22 cellular contexts compared by ENCODE assay signal in genomic region chr6:169849396-169849795, GRCh38.
DNase-seq lines count a peak whose midpoint lies in the region; ATAC-seq, FAIRE-seq and TF ChIP-seq lines count a peak whose summit lies in the region.
"Had no signal": no experiment of that assay in that cellular context is flagged by ENCODE, and none has a peak within 500 bp of the region (broad histone marks: within the 10 kb centered on the region; RNA-seq: fewer than 3 reads in every experiment).

No MANE protein-coding gene starts in this region.

- peak; percentile 69 for DNase-seq in cardiac septum (ENCODE audit: low spot score)
- DNase-seq in left ventricle myocardium superior, result no peak
- DNase-seq in H1 (ENCODE audit: low read depth in 1 of 2, low spot score in 2 of 2), result no peak
- peak; percentile 49 for DNase-seq in posterior vena cava (ENCODE audit: low spot score)
- no peak for DNase-seq in RCC 7860 (ENCODE audit: low spot score)
- no peak for DNase-seq in DMS 273 (lab: John Stamatoyannopoulos, UW; ENCODE audit: unreplicated experiment)
- no peak for DNase-seq in NOMO-1 treated with DMSO at 0.1 percent for 48 hours (lab: John Stamatoyannopoulos, UW; ENCODE audit: unreplicated experiment)
- DNase-seq: BE2C, Calu3, DMS53, EL, MM.1S, NCI-H1092 treated with DMSO at 0.1 percent for 48 hours, NCI-H2081, NCI-H2171 treated with DMSO at 0.1 percent for 48 hours, NCI-H446, NCI-H69, SHP77 had no signal

- H3K9me3 ChIP-seq in H1 (ENCODE audit: insufficient read depth in 2 of 2, low read depth in 1 of 2, low read length in 1 of 2), result peaks cover 3 to 6% of the 10 kb centered on the region in 2 experiments; a peak in 2 of 4 replicates
- H3K9me3 ChIP-seq: BE2C had no signal

- no peak overlapping the region for H4K91ac ChIP-seq in H1 (replicated peaks; ENCODE audit: insufficient read length, low read length)

- TF ChIP-seq EP300 in H1 (IDR thresholded peaks at IDR 0.05; ENCODE audit: borderline replicate concordance in 1 of 2, low read depth in 2 of 2, low read length in 2 of 2), result no peak

- no peak for TF ChIP-seq RAD21 in H1 (IDR thresholded peaks at IDR 0.05 in 1 of 2, conservative IDR thresholded peaks at IDR 0.05 in 1 of 2; ENCODE audit: low read depth in 2 of 2, low read length in 2 of 2)

- H2AK5ac ChIP-seq in H1 (ENCODE audit: low read depth, low read length), result no peak overlapping the region

- CTCF ChIA-PET in H1 (lab: Charles Lee; ENCODE audit: partially characterized antibody), result interaction anchor here (0.6 to 11.8 kb wide), 4 partner anchors 17 to 82 kb away, joined by 3 to 85 read pairs (median 4); no protein-coding TSS in a partner anchor

- no peaks in the 10 kb centered on the region for H3K27me3 ChIP-seq in H1 (replicated peaks in 1 of 4; ENCODE audit: control insufficient read depth in 3 of 4, extremely low read depth in 1 of 4, insufficient read depth in 3 of 4, low read length in 3 of 4)

- intact Hi-C loops in cardiac septum (cut with DNase I), result no loop called here
- intact Hi-C loops in left ventricle myocardium superior (cut with micrococcal nuclease), result no loop called here
- intact Hi-C loops in posterior vena cava (cut with DNase I), result no loop called here

- H4K8ac ChIP-seq in H1 (ENCODE audit: extremely low read depth, insufficient read depth, low read length), result peak overlapping the region; percentile 20; the same call in 1 of the 2 replicates

- 87% methylated on average over 14 of the region's 14 CpGs; no CpG with 5 or more reads in 1 of the 2 experiments for WGBS in H1 (ENCODE audit: extremely low coverage in 1 of 2, insufficient coverage in 1 of 2, insufficient read length in 1 of 2, insufficient replicate concordance in 2 of 2, low coverage in 1 of 2, low lambda C conversion rate in 2 of 2, missing lambda C conversion rate in 1 of 2), 2 experiments

- no peak overlapping the region for H3K56ac ChIP-seq in H1 (replicated peaks; ENCODE audit: insufficient read length, low read depth, low read length)

- peaks cover 0 to 1% of the 10 kb centered on the region in 2 experiments for H4K20me1 ChIP-seq in H1 (replicated peaks in 1 of 2; ENCODE audit: control insufficient read depth in 1 of 2, insufficient read depth in 2 of 2, low read length in 2 of 2)

- H3K23me2 ChIP-seq in H1 (ENCODE audit: low read depth, low read length), result peaks cover 4% of the 10 kb centered on the region

- H2BK120ac ChIP-seq in H1 (replicated peaks; ENCODE audit: low read depth, low read length), result no peak overlapping the region

- no peak overlapping the region for H3K4me2 ChIP-seq in H1 (ENCODE audit: insufficient read depth in 1 of 2, low read depth in 2 of 2, low read length in 2 of 2)
- H3K4me2 ChIP-seq: GM23338 had no signal

- no peak overlapping the region for H2BK20ac ChIP-seq in H1 (ENCODE audit: low read length)

- no peak overlapping the region for H2AFZ ChIP-seq in H1 (ENCODE audit: low read length)
- H2AFZ ChIP-seq: GM23338 had no signal

- no peaks in the 10 kb centered on the region for H3K79me1 ChIP-seq in H1 (ENCODE audit: low read depth, low read length)

- no peak for ATAC-seq in left ventricle myocardium superior
- ATAC-seq: CD8-positive, alpha-beta T cell; GM12878; GM23338 had no signal

- H3K9ac ChIP-seq in H1 (replicated peaks in 1 of 4; ENCODE audit: extremely low read depth in 1 of 4, low read depth in 3 of 4, low read length in 3 of 4), result no peak overlapping the region

- H3K4me1 ChIP-seq in H1 (replicated peaks in 1 of 4; ENCODE audit: control insufficient read depth in 3 of 4, insufficient read depth in 4 of 4, low read length in 3 of 4), result no peaks in the 10 kb centered on the region; a peak in 1 of 7 replicates
- H3K4me1 ChIP-seq: BE2C had no signal

- H3K14ac ChIP-seq in H1 (ENCODE audit: insufficient read length), result no peak overlapping the region

- no peak overlapping the region for H2BK5ac ChIP-seq in H1 (ENCODE audit: low read depth, low read length)

- no peak overlapping the region for H2BK12ac ChIP-seq in H1 (ENCODE audit: low read depth, low read length)

- H3K4me3 ChIP-seq in H1 (ENCODE audit: extremely low read depth in 1 of 4, insufficient read depth in 2 of 4, low read depth in 3 of 4, low read length in 4 of 4), result no peak overlapping the region
- H3K4me3 ChIP-seq: GM12878, GM23338 had no signal

- POLR2A ChIA-PET in H1 (lab: Charles Lee; ENCODE audit: partially characterized antibody), result no interaction called here

- no peak overlapping the region for H3K23ac ChIP-seq in H1 (ENCODE audit: insufficient read length)

- TF ChIP-seq CTCF in H1 (IDR thresholded peaks at IDR 0.05; ENCODE audit: control extremely low read depth in 1 of 3, insufficient read depth in 1 of 3, low read depth in 1 of 3, low read length in 3 of 3), result no peak

- H3K18ac ChIP-seq in H1 (ENCODE audit: extremely low read depth, low read length), result no peak overlapping the region

- no peak overlapping the region for H2BK15ac ChIP-seq in H1 (ENCODE audit: low read length)

- H3K4ac ChIP-seq in H1 (replicated peaks; ENCODE audit: insufficient read length, low read depth, low read length), result no peak overlapping the region

- no peak overlapping the region for H4K5ac ChIP-seq in H1 (ENCODE audit: insufficient read length, low read depth, low read length)

- no peaks in the 10 kb centered on the region for H3K79me2 ChIP-seq in H1 (ENCODE audit: control insufficient read depth in 1 of 2, insufficient read depth in 2 of 2, low read length in 2 of 2)

- no peak for TF ChIP-seq POLR2A in H1 (IDR thresholded peaks at IDR 0.05; ENCODE audit: control extremely low read depth in 1 of 2, low read depth in 2 of 2, low read length in 2 of 2)

- FAIRE-seq in H1 (lab: Jason Lieb, UNC) (no peak), RCC 7860 (lab: Jason Lieb, UNC) (no peak)
- FAIRE-seq: A204.1, GM12878 had no signal

- H3K36me3 ChIP-seq in H1 (ENCODE audit: control insufficient read depth in 2 of 4, insufficient read depth in 4 of 4, low read length in 3 of 4), result no peaks in the 10 kb centered on the region
- H3K36me3 ChIP-seq: BE2C had no signal

- H3K27ac ChIP-seq in H1 (ENCODE audit: low read depth, low read length), result no peak overlapping the region

TF ChIP-seq in H1, 55 proteins besides CTCF, POLR2A, EP300 and RAD21 (continues in another document):
- no peak for TF ChIP-seq KDM1A (IDR thresholded peaks at IDR 0.05; ENCODE audit: borderline replicate concordance, low read length)
- no peak for TF ChIP-seq POU5F1 (IDR thresholded peaks at IDR 0.05; ENCODE audit: low read depth, low read length)
- no peak for TF ChIP-seq CHD2 (IDR thresholded peaks at IDR 0.05; ENCODE audit: low read length)
- no peak for TF ChIP-seq CREB1 (IDR thresholded peaks at IDR 0.05)
- TF ChIP-seq, protein P1, sequence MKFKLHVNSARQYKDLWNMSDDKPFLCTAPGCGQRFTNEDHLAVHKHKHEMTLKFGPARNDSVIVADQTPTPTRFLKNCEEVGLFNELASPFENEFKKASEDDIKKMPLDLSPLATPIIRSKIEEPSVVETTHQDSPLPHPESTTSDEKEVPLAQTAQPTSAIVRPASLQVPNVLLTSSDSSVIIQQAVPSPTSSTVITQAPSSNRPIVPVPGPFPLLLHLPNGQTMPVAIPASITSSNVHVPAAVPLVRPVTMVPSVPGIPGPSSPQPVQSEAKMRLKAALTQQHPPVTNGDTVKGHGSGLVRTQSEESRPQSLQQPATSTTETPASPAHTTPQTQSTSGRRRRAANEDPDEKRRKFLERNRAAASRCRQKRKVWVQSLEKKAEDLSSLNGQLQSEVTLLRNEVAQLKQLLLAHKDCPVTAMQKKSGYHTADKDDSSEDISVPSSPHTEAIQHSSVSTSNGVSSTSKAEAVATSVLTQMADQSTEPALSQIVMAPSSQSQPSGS (IDR thresholded peaks at IDR 0.05; ENCODE audit: low read length), result no peak
- no peak for TF ChIP-seq BRCA1 (IDR thresholded peaks at IDR 0.05; ENCODE audit: low read depth, low read length)
- TF ChIP-seq MAFK (IDR thresholded peaks at IDR 0.05; ENCODE audit: low read depth, low read length), result no peak

Comparison
In these comparisons a context has a peak if more than half of its experiments do, and no peak if none do; other contexts are left out.
1. DNase-seq: peak in cardiac septum (single experiment) and posterior vena cava (single experiment); none in left ventricle myocardium superior (single experiment), H1 (0 of 2), RCC 7860 (single experiment), DMS 273 (single experiment) and NOMO-1 treated with DMSO at 0.1 percent for 48 hours (single experiment).